13 cellular contexts compared by ENCODE assay signal in the genomic region with DNA sequence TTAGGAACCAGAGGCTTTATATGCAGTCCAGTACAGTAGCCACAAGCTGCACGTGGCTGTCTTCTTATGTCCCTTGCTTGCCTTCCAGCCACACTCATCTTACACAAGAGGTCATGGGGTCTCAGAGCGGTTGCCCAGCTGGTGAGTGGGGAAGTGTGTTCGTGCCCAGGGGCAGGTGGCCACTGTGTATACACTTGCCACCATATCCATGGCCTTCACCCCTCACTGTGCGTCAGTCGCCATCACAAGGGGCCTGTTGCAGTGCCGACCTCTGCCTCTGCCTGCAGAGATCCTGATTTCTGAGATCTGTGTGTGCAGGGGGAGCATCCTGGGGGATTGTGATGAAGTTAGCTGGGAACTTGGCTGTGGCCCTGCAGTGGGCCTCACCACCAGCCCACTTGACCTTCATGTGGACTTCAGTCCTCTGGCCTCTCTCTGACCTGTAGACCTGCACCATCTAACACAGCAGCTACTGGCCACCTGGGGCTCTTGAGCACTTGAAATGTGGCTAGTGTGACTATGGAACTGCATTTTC. TPM values are rescaled to one million over a fixed set of nuclear protein-coding genes. Genes with fewer than 3 reads are reported as not detected.
DNase-seq lines count a peak whose midpoint lies in the region; ATAC-seq, FAIRE-seq and TF ChIP-seq lines count a peak whose summit lies in the region.
"Had no signal": no experiment of that assay in that cellular context is flagged by ENCODE, and none has a peak within 500 bp of the region (broad histone marks: within the 10 kb centered on the region; RNA-seq: fewer than 3 reads in every experiment).

No MANE protein-coding gene starts in this region.

- peaks cover 0 to 14% (median 5%) of the 10 kb centered on the region in 4 experiments; a peak in 6 of 7 replicates for H3K4me1 ChIP-seq in H1 (replicated peaks in 1 of 4; ENCODE audit: control insufficient read depth in 3 of 4, insufficient read depth in 4 of 4, low read length in 3 of 4)

- 0 out of 2 replicates have a peak overlapping the region, but pooled peaks have one; percentile 63 for H2BK12ac ChIP-seq in H1 (ENCODE audit: low read depth, low read length)

- CTCF ChIA-PET in H1 (lab: Charles Lee; ENCODE audit: partially characterized antibody): interaction anchor here (0.7 to 3.7 kb wide), 7 partner anchors 8 to 1447 kb away, joined by 3 to 21 read pairs (median 4); no protein-coding TSS in a partner anchor

- peaks cover 0 to 4% of the 10 kb centered on the region in 2 experiments; a peak in 1 of 4 replicates for H3K79me2 ChIP-seq in H1 (ENCODE audit: control insufficient read depth in 1 of 2, insufficient read depth in 2 of 2, low read length in 2 of 2)

- H2BK120ac ChIP-seq in H1 (replicated peaks; ENCODE audit: low read depth, low read length): no peak overlapping the region

- no peak overlapping the region for H2BK20ac ChIP-seq in H1 (ENCODE audit: low read length)

- peaks cover 0 to 3% (median 0%) of the 10 kb centered on the region in 4 experiments; a peak in 1 of 8 replicates for H3K36me3 ChIP-seq in H1 (ENCODE audit: control insufficient read depth in 2 of 4, insufficient read depth in 4 of 4, low read length in 3 of 4)

- peaks cover 15% of the 10 kb centered on the region for H3K9me3 Mint-ChIP-seq in nephron progenitor cell

- no peak overlapping the region for H4K91ac ChIP-seq in H1 (replicated peaks; ENCODE audit: insufficient read length, low read length)

- no peak overlapping the region for H3K4ac ChIP-seq in H1 (replicated peaks; ENCODE audit: insufficient read length, low read depth, low read length)

- no peak overlapping the region for H3K56ac ChIP-seq in H1 (replicated peaks; ENCODE audit: insufficient read length, low read depth, low read length)

- H2AK5ac ChIP-seq in H1 (ENCODE audit: low read depth, low read length): no peak overlapping the region

- H3K36me3 Mint-ChIP-seq in nephron progenitor cell (ENCODE audit: low read depth): peaks cover 24% of the 10 kb centered on the region

- TF ChIP-seq RAD21 in H1 (IDR thresholded peaks at IDR 0.05 in 1 of 2, conservative IDR thresholded peaks at IDR 0.05 in 1 of 2; ENCODE audit: low read depth in 2 of 2, low read length in 2 of 2): no peak

- no peak overlapping the region; the same call in 1 of the 2 replicates for H4K8ac ChIP-seq in H1 (ENCODE audit: extremely low read depth, insufficient read depth, low read length)

- DNase-seq in MV-4-11 (lab: John Stamatoyannopoulos, UW) (peak; percentile 95), H1 (ENCODE audit: low read depth in 1 of 2, low spot score in 2 of 2) (no peak), nephron progenitor cell (no peak), UCSD-AML1 (lab: John Stamatoyannopoulos, UW; ENCODE audit: unreplicated experiment) (no peak)
- DNase-seq: amygdala, kidney, NCI-H1105 treated with DMSO at 0.1 percent for 48 hours, NCI-H774, T-helper 2 cell had no signal

- no peak overlapping the region for H2BK15ac ChIP-seq in H1 (ENCODE audit: low read length)

- H3K9ac ChIP-seq in H1 (replicated peaks in 1 of 4; ENCODE audit: extremely low read depth in 1 of 4, low read depth in 3 of 4, low read length in 3 of 4): no peak overlapping the region

- TF ChIP-seq CTCF in 22Rv1 (IDR thresholded peaks at IDR 0.05) (no peak), H1 (IDR thresholded peaks at IDR 0.05; ENCODE audit: control extremely low read depth in 1 of 3, insufficient read depth in 1 of 3, low read depth in 1 of 3, low read length in 3 of 3) (no peak), nephron progenitor cell (IDR thresholded peaks at IDR 0.05) (no peak)

- POLR2A ChIA-PET in H1 (lab: Charles Lee; ENCODE audit: partially characterized antibody): interaction anchor here (0.6 to 1.4 kb wide), 2 partner anchors 30 to 46 kb away, joined by 4 read pairs; no protein-coding TSS in a partner anchor

- TF ChIP-seq POLR2A in H1 (IDR thresholded peaks at IDR 0.05; ENCODE audit: control extremely low read depth in 1 of 2, low read depth in 2 of 2, low read length in 2 of 2): no peak

- no peak overlapping the region for H3K14ac ChIP-seq in H1 (ENCODE audit: insufficient read length)

- H3K23me2 ChIP-seq in H1 (ENCODE audit: low read depth, low read length): peaks cover 2% of the 10 kb centered on the region; the same call in 1 of the 2 replicates

- H2AFZ ChIP-seq in H1 (ENCODE audit: low read length): no peak overlapping the region

- ATAC-seq in HG03135 (IDR thresholded peaks at IDR 0.05; ENCODE audit: unreplicated experiment) (no peak), GM21737 (IDR thresholded peaks at IDR 0.05; ENCODE audit: unreplicated experiment) (no peak), GM21529 (IDR thresholded peaks at IDR 0.05; ENCODE audit: unreplicated experiment) (no peak)

- no peak overlapping the region for H3K23ac ChIP-seq in H1 (ENCODE audit: insufficient read length)

- H4K20me1 ChIP-seq in H1 (replicated peaks in 1 of 2; ENCODE audit: control insufficient read depth in 1 of 2, insufficient read depth in 2 of 2, low read length in 2 of 2): peaks cover 3 to 4% of the 10 kb centered on the region in 2 experiments

- no peak overlapping the region for H4K5ac ChIP-seq in H1 (ENCODE audit: insufficient read length, low read depth, low read length)

- no peak for FAIRE-seq in H1 (lab: Jason Lieb, UNC)
- FAIRE-seq: kidney had no signal

- no peak overlapping the region for H3K18ac ChIP-seq in H1 (ENCODE audit: extremely low read depth, low read length)

- H3K27me3 ChIP-seq in H1 (replicated peaks in 1 of 4; ENCODE audit: control insufficient read depth in 3 of 4, extremely low read depth in 1 of 4, insufficient read depth in 3 of 4, low read length in 3 of 4): no peaks in the 10 kb centered on the region

- no peak for TF ChIP-seq EP300 in H1 (IDR thresholded peaks at IDR 0.05; ENCODE audit: borderline replicate concordance in 1 of 2, low read depth in 2 of 2, low read length in 2 of 2)

- 0 out of 2 replicates have a peak overlapping the region, but pooled peaks have one; percentile 60 for H2BK5ac ChIP-seq in H1 (ENCODE audit: low read depth, low read length)

- H3K4me1 Mint-ChIP-seq in nephron progenitor cell: peaks cover 37% of the 10 kb centered on the region

- no peak overlapping the region for H3K4me3 Mint-ChIP-seq in nephron progenitor cell

- no peaks in the 10 kb centered on the region for H3K9me3 ChIP-seq in H1 (ENCODE audit: insufficient read depth in 2 of 2, low read depth in 1 of 2, low read length in 1 of 2)

- 85% methylated on average over 6 of the region's 6 CpGs; no CpG with 5 or more reads in 1 of the 2 experiments for WGBS in H1 (ENCODE audit: extremely low coverage in 1 of 2, insufficient coverage in 1 of 2, insufficient read length in 1 of 2, insufficient replicate concordance in 2 of 2, low coverage in 1 of 2, low lambda C conversion rate in 2 of 2, missing lambda C conversion rate in 1 of 2), 2 experiments

- H3K27ac Mint-ChIP-seq in nephron progenitor cell: peak overlapping the region; percentile 17

- H3K4me2 ChIP-seq in H1 (ENCODE audit: insufficient read depth in 1 of 2, low read depth in 2 of 2, low read length in 2 of 2): no peak overlapping the region

- H3K27ac ChIP-seq in 22Rv1 (peak overlapping the region; percentile 64), H1 (ENCODE audit: low read depth, low read length) (no peak overlapping the region)

- H3K27me3 Mint-ChIP-seq in nephron progenitor cell (ENCODE audit: low read depth, poor library complexity): no peaks in the 10 kb centered on the region

- no peak overlapping the region for H3K4me3 ChIP-seq in H1 (ENCODE audit: extremely low read depth in 1 of 4, insufficient read depth in 2 of 4, low read depth in 3 of 4, low read length in 4 of 4)

- peaks cover 6% of the 10 kb centered on the region for H3K79me1 ChIP-seq in H1 (ENCODE audit: low read depth, low read length)

TF ChIP-seq in H1, 55 proteins besides CTCF, POLR2A, EP300 and RAD21 (continues in another document):
- no peak for TF ChIP-seq TCF12 (IDR thresholded peaks at IDR 0.05; ENCODE audit: low read depth, low read length)
- TF ChIP-seq FOSL1 (IDR thresholded peaks at IDR 0.05; ENCODE audit: insufficient read depth, low read depth, low read length): no peak
- no peak for TF ChIP-seq HDAC2 (IDR thresholded peaks at IDR 0.05; ENCODE audit: borderline replicate concordance in 1 of 2, low read depth in 2 of 2, low read length in 2 of 2)
- TF ChIP-seq, protein P1, sequence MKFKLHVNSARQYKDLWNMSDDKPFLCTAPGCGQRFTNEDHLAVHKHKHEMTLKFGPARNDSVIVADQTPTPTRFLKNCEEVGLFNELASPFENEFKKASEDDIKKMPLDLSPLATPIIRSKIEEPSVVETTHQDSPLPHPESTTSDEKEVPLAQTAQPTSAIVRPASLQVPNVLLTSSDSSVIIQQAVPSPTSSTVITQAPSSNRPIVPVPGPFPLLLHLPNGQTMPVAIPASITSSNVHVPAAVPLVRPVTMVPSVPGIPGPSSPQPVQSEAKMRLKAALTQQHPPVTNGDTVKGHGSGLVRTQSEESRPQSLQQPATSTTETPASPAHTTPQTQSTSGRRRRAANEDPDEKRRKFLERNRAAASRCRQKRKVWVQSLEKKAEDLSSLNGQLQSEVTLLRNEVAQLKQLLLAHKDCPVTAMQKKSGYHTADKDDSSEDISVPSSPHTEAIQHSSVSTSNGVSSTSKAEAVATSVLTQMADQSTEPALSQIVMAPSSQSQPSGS (IDR thresholded peaks at IDR 0.05; ENCODE audit: low read length): no peak
- TF ChIP-seq POLR2AphosphoS5 (IDR thresholded peaks at IDR 0.05; ENCODE audit: low read depth, low read length): no peak
- no peak for TF ChIP-seq NANOG (IDR thresholded peaks at IDR 0.05; ENCODE audit: insufficient read depth, low read depth, low read length, poor library complexity, severe bottlenecking)

RNA-seq across cellular contexts. Expression of gene SACM1L, which starts 43.1 kb away (rescaled TPM):
- 59.7 and 61.0 TPM in 2 replicates for total RNA-seq in H1 (2021; fragmentation: NEBNext Ultra II Directional; extraction: Animal tissue kit (Norgen Biotek cat#: 25700))
- 12.6 and 20.1 TPM in 2 replicates for polyA plus RNA-seq in H1 (2011; rRNA removed)
- polyA plus RNA-seq in H1 (2011; cell fraction: cytosol; rRNA removed): 26.3 TPM
- 19.6 TPM for polyA plus RNA-seq in H1 (2011; cell fraction: nucleus; rRNA removed)
- polyA plus RNA-seq in H1 (2012, experiment 1 of 2): 32.3 to 54.1 TPM (median 35.9 TPM) in 4 replicates
- polyA plus RNA-seq in H1 (2012, experiment 2 of 2): 2.9 TPM
- polyA plus RNA-seq in H1 (2013, experiment 1 of 2): 35.0 TPM
- polyA plus RNA-seq in H1 (2013, experiment 2 of 2): 32.1 TPM
- polyA minus RNA-seq in H1 (2011; rRNA and poly(A)+ RNA removed): 37.4 and 48.7 TPM in 2 replicates
- polyA minus RNA-seq in H1 (2011; cell fraction: cytosol; rRNA and poly(A)+ RNA removed): 49.0 TPM
- polyA minus RNA-seq in H1 (2011; cell fraction: nucleus; rRNA and poly(A)+ RNA removed): 59.5 TPM

RNA-seq across cellular contexts. Expression of gene LIMD1, which starts 51.6 kb away (rescaled TPM):
- 29.7 and 33.6 TPM in 2 replicates for total RNA-seq in H1 (2021; fragmentation: NEBNext Ultra II Directional; extraction: Animal tissue kit (Norgen Biotek cat#: 25700))
- 11.4 and 13.5 TPM in 2 replicates for polyA plus RNA-seq in H1 (2011; rRNA removed)
- 12.3 TPM for polyA plus RNA-seq in H1 (2011; cell fraction: cytosol; rRNA removed)
- 28.9 TPM for polyA plus RNA-seq in H1 (2011; cell fraction: nucleus; rRNA removed)
- polyA plus RNA-seq in H1 (2012, experiment 1 of 2): 11.8 to 21.0 TPM (median 15.1 TPM) in 4 replicates
- 6.2 TPM for polyA plus RNA-seq in H1 (2012, experiment 2 of 2)
- 9.1 TPM for polyA plus RNA-seq in H1 (2013, experiment 1 of 2)
- 8.6 TPM for polyA plus RNA-seq in H1 (2013, experiment 2 of 2)
- polyA minus RNA-seq in H1 (2011; rRNA and poly(A)+ RNA removed): 59.1 and 59.3 TPM in 2 replicates
- 23.7 TPM for polyA minus RNA-seq in H1 (2011; cell fraction: cytosol; rRNA and poly(A)+ RNA removed)
- polyA minus RNA-seq in H1 (2011; cell fraction: nucleus; rRNA and poly(A)+ RNA removed): 26.6 TPM
